Comparison of ENCODE assay signal across 8 cellular contexts in the genomic region with DNA sequence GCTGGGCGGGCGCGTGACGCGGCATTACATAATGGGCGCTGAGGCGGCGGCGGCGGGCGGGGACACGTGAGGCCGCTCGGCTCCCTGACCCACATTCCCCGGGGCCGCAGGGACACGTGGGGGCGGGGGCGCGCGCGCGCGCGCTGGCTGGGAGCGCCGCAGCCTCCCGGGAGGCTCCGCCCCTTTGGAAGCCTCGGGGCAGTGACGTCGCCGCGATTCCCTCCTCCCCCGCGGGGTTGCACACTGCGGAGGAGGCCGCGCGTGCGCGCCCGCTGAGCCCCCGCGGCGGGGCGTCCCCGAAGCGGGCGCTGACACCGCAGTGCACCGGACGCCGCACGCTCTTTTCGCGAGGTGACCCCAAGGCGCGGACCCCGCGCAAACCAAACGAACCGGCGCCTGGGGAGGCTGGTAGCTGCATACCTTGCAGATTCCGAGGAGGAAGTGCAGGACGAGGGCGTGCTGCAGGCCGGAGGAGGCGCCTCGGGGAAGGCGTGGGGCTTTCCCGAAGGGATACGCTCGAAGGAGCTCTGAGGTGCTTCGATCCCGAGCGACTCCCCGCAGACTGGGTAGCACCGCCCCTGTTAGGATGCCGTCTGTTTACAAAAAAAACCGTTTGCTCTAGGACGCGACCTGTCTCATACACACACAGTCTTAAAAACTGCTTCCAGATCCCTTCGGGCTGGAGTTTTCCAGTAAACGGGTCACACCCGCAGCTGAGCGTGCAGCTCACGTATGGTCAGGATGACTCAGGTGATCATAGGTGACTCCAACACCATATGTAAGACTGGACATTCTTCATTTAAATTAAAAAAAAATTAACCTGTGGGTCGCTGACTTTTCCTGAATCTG. TPM values are rescaled to one million over a fixed set of nuclear protein-coding genes. Genes with fewer than 3 reads are reported as not detected.
DNase-seq lines count a peak whose midpoint lies in the region; ATAC-seq and TF ChIP-seq lines count a peak whose summit lies in the region.

No MANE protein-coding gene starts in this region.

- H3K36me3 ChIP-seq in HAP-1 (replicated peaks) (no peaks in the 10 kb centered on the region), neural cell (ENCODE audit: insufficient read depth, low read length) (no peaks in the 10 kb centered on the region)

- DNase-seq in GDM1 (lab: John Stamatoyannopoulos, UW): peak; percentile 97
- peak; percentile 90 to 98 for DNase-seq in HAP-1 (ENCODE audit: low spot score in 2 of 2)
- peak; percentile 88 for DNase-seq in M059J (ENCODE audit: low read depth)
- peak; percentile 99 for DNase-seq in activated effector memory CD4-positive, alpha-beta T cell treated with anti-CD3 and anti-CD28 coated beads, Interleukin-2, amount 50 U/mL, for 16 hours
- DNase-seq in fibroblast of the conjunctiva (ENCODE audit: low read depth): peak; percentile 89
- DNase-seq in stimulated activated naive CD8-positive, alpha-beta T cell treated with anti-CD3 and anti-CD28 coated beads, Interleukin-15, amount 100 ng/mL, for 72 hours: peak; percentile 93 to 96

- in situ Hi-C loops in HAP-1 (cut with MboI; ENCODE audit: low sequenced_read_pairs): no loop called here

- H3K4me3 Mint-ChIP-seq in stimulated activated naive CD8-positive, alpha-beta T cell treated with anti-CD3 and anti-CD28 coated beads, Interleukin-15, amount 100 ng/mL, for 72 hours: peak overlapping the region; percentile 81 to 82

- TF ChIP-seq EP300 in neural cell (conservative IDR thresholded peaks at IDR 0.05; ENCODE audit: poor library complexity, severe bottlenecking): peak; percentile 93

- peaks cover 50% of the 10 kb centered on the region for H3K4me1 Mint-ChIP-seq in stimulated activated naive CD8-positive, alpha-beta T cell treated with anti-CD3 and anti-CD28 coated beads, Interleukin-15, amount 100 ng/mL, for 72 hours

- H3K4me3 ChIP-seq in HAP-1 (peak overlapping the region; percentile 70), neural cell (ENCODE audit: low read length) (peak overlapping the region; percentile 96)

- TF ChIP-seq CTCF in neural cell (IDR thresholded peaks at IDR 0.05; ENCODE audit: poor library complexity, severe bottlenecking): peak; percentile 48

- peak; percentile 59 for TF ChIP-seq RAD21 in neural cell (conservative IDR thresholded peaks at IDR 0.05)

- peak overlapping the region; percentile 83 for H2AFZ ChIP-seq in neural cell (ENCODE audit: low read depth, low read length)

- peaks cover 10% of the 10 kb centered on the region for H3F3A ChIP-seq in neural cell (ENCODE audit: insufficient read depth, low read length, poor library complexity, severe bottlenecking)

- peaks cover 23% of the 10 kb centered on the region for H3K27me3 Mint-ChIP-seq in stimulated activated naive CD8-positive, alpha-beta T cell treated with anti-CD3 and anti-CD28 coated beads, Interleukin-15, amount 100 ng/mL, for 72 hours

- H3K27ac Mint-ChIP-seq in stimulated activated naive CD8-positive, alpha-beta T cell treated with anti-CD3 and anti-CD28 coated beads, Interleukin-15, amount 100 ng/mL, for 72 hours: peak overlapping the region; percentile 91 to 97

- H3K9me3 ChIP-seq in HAP-1 (no peaks in the 10 kb centered on the region), neural cell (ENCODE audit: low read length) (no peaks in the 10 kb centered on the region)

- peak overlapping the region; percentile 87 for H3K27ac ChIP-seq in neural cell (ENCODE audit: low read length)

- peaks cover 25% of the 10 kb centered on the region for H3K4me1 ChIP-seq in HAP-1

- H3K9ac ChIP-seq in neural cell (ENCODE audit: low read length): peak overlapping the region; percentile 93

- H3K27me3 ChIP-seq in HAP-1 (ENCODE audit: low read depth): no peaks in the 10 kb centered on the region
- no peaks in the 10 kb centered on the region for H3K27me3 ChIP-seq in neural cell (ENCODE audit: insufficient read depth, low read depth, low read length)

- H3K4me2 ChIP-seq in neural cell (ENCODE audit: low read length): peak overlapping the region; percentile 94

- H4K20me1 ChIP-seq in neural cell (ENCODE audit: insufficient read depth): no peaks in the 10 kb centered on the region

- no peaks in the 10 kb centered on the region for H3K9me3 Mint-ChIP-seq in stimulated activated naive CD8-positive, alpha-beta T cell treated with anti-CD3 and anti-CD28 coated beads, Interleukin-15, amount 100 ng/mL, for 72 hours

- peaks cover 38% of the 10 kb centered on the region for H3K79me2 ChIP-seq in neural cell (replicated peaks; ENCODE audit: insufficient read depth, low read length)

- no peaks in the 10 kb centered on the region for H3K9me2 ChIP-seq in neural cell (ENCODE audit: insufficient read depth, low read length)

- peak; percentile 70 for TF ChIP-seq POLR2A in Raji (IDR thresholded peaks at IDR 0.05; ENCODE audit: insufficient read depth, low read depth, low read length)

- ATAC-seq in stimulated activated naive CD8-positive, alpha-beta T cell treated with anti-CD3 and anti-CD28 coated beads, Interleukin-15, amount 100 ng/mL, for 72 hours: peak; percentile 86

TF ChIP-seq in neural cell, 6 proteins besides CTCF, POLR2A, EP300 and RAD21:
- TF ChIP-seq EZH2 (IDR thresholded peaks at IDR 0.05; ENCODE audit: borderline replicate concordance, insufficient read depth, low read length, poor library complexity, severe bottlenecking) (no peak), MXI1 (conservative IDR thresholded peaks at IDR 0.05; ENCODE audit: poor library complexity, severe bottlenecking) (peak; percentile 93), POLR2AphosphoS5 (IDR thresholded peaks at IDR 0.05) (peak; percentile 75), TAF1 (IDR thresholded peaks at IDR 0.05; ENCODE audit: low read depth) (peak; percentile 62), SMC3 (conservative IDR thresholded peaks at IDR 0.05; ENCODE audit: poor library complexity) (peak; percentile 58)
- TF ChIP-seq, protein P1, sequence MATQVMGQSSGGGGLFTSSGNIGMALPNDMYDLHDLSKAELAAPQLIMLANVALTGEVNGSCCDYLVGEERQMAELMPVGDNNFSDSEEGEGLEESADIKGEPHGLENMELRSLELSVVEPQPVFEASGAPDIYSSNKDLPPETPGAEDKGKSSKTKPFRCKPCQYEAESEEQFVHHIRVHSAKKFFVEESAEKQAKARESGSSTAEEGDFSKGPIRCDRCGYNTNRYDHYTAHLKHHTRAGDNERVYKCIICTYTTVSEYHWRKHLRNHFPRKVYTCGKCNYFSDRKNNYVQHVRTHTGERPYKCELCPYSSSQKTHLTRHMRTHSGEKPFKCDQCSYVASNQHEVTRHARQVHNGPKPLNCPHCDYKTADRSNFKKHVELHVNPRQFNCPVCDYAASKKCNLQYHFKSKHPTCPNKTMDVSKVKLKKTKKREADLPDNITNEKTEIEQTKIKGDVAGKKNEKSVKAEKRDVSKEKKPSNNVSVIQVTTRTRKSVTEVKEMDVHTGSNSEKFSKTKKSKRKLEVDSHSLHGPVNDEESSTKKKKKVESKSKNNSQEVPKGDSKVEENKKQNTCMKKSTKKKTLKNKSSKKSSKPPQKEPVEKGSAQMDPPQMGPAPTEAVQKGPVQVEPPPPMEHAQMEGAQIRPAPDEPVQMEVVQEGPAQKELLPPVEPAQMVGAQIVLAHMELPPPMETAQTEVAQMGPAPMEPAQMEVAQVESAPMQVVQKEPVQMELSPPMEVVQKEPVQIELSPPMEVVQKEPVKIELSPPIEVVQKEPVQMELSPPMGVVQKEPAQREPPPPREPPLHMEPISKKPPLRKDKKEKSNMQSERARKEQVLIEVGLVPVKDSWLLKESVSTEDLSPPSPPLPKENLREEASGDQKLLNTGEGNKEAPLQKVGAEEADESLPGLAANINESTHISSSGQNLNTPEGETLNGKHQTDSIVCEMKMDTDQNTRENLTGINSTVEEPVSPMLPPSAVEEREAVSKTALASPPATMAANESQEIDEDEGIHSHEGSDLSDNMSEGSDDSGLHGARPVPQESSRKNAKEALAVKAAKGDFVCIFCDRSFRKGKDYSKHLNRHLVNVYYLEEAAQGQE (IDR thresholded peaks at IDR 0.05; ENCODE audit: borderline replicate concordance): no peak

RNA-seq across cellular contexts. Expression of a gene that starts 1.0 kb away (rescaled TPM):
- total RNA-seq in M059J (2014; rRNA removed; shearing (Covaris generic)): 15.8 and 23.0 TPM in 2 replicates
- polyA plus RNA-seq in neural cell: 12.9 and 13.4 TPM in 2 replicates
- polyA minus RNA-seq in neural cell: 27.8 and 34.7 TPM in 2 replicates

RNA-seq across cellular contexts. Expression of a gene that starts 29.2 kb away (rescaled TPM):
- 1,600 and 2,297 TPM in 2 replicates for total RNA-seq in M059J (2014; rRNA removed; shearing (Covaris generic))
- polyA plus RNA-seq in neural cell: 3,247 and 3,701 TPM in 2 replicates
- polyA minus RNA-seq in neural cell: 2,507 and 2,597 TPM in 2 replicates

RNA-seq across cellular contexts. Expression of a gene that starts 29.3 kb away (rescaled TPM):
- 8.8 and 11.9 TPM in 2 replicates for total RNA-seq in M059J (2014; rRNA removed; shearing (Covaris generic))
- polyA plus RNA-seq in neural cell: 38.1 and 42.1 TPM in 2 replicates
- polyA minus RNA-seq in neural cell: 44.1 and 47.9 TPM in 2 replicates

Comparison
In these comparisons a context has a peak if more than half of its experiments do, and no peak if none do; other contexts are left out.
1. Peak in every context shown above with its lines: DNase-seq, ATAC-seq, H3K4me3 ChIP-seq and H3K27ac ChIP-seq.